1 cellular context compared by ENCODE assay signal in the genomic region with DNA sequence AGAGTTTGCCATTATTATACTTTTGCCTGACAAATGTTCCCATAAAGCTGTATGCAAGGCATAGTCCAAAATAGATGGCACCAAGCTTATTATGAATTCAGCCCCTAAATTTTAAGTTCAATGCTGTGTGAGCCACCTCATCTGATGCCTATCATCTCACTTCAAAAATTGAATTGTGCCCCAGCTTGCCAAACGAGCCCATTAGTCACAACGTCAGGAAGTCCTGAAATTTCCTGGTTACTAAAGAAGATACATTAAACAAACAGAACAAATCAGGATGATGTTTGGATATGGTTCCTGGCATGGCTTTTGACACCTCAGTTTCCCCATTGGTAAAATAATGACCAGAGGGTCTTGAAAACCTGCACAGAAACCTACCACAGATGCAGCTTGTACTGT.
TF ChIP-seq lines count a peak whose summit lies in the region.

No MANE protein-coding gene starts in this region.

TF ChIP-seq in GM23338, 12 proteins besides CTCF, POLR2A, EP300 and RAD21 (continued from another document):
- TF ChIP-seq, protein P1, sequence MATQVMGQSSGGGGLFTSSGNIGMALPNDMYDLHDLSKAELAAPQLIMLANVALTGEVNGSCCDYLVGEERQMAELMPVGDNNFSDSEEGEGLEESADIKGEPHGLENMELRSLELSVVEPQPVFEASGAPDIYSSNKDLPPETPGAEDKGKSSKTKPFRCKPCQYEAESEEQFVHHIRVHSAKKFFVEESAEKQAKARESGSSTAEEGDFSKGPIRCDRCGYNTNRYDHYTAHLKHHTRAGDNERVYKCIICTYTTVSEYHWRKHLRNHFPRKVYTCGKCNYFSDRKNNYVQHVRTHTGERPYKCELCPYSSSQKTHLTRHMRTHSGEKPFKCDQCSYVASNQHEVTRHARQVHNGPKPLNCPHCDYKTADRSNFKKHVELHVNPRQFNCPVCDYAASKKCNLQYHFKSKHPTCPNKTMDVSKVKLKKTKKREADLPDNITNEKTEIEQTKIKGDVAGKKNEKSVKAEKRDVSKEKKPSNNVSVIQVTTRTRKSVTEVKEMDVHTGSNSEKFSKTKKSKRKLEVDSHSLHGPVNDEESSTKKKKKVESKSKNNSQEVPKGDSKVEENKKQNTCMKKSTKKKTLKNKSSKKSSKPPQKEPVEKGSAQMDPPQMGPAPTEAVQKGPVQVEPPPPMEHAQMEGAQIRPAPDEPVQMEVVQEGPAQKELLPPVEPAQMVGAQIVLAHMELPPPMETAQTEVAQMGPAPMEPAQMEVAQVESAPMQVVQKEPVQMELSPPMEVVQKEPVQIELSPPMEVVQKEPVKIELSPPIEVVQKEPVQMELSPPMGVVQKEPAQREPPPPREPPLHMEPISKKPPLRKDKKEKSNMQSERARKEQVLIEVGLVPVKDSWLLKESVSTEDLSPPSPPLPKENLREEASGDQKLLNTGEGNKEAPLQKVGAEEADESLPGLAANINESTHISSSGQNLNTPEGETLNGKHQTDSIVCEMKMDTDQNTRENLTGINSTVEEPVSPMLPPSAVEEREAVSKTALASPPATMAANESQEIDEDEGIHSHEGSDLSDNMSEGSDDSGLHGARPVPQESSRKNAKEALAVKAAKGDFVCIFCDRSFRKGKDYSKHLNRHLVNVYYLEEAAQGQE (IDR thresholded peaks at IDR 0.05; ENCODE audit: unreplicated experiment): no peak
- TF ChIP-seq NANOG (IDR thresholded peaks at IDR 0.05; ENCODE audit: borderline replicate concordance): no peak
- no peak for TF ChIP-seq STAT1 (IDR thresholded peaks at IDR 0.05; ENCODE audit: unreplicated experiment)
- TF ChIP-seq, protein P2, sequence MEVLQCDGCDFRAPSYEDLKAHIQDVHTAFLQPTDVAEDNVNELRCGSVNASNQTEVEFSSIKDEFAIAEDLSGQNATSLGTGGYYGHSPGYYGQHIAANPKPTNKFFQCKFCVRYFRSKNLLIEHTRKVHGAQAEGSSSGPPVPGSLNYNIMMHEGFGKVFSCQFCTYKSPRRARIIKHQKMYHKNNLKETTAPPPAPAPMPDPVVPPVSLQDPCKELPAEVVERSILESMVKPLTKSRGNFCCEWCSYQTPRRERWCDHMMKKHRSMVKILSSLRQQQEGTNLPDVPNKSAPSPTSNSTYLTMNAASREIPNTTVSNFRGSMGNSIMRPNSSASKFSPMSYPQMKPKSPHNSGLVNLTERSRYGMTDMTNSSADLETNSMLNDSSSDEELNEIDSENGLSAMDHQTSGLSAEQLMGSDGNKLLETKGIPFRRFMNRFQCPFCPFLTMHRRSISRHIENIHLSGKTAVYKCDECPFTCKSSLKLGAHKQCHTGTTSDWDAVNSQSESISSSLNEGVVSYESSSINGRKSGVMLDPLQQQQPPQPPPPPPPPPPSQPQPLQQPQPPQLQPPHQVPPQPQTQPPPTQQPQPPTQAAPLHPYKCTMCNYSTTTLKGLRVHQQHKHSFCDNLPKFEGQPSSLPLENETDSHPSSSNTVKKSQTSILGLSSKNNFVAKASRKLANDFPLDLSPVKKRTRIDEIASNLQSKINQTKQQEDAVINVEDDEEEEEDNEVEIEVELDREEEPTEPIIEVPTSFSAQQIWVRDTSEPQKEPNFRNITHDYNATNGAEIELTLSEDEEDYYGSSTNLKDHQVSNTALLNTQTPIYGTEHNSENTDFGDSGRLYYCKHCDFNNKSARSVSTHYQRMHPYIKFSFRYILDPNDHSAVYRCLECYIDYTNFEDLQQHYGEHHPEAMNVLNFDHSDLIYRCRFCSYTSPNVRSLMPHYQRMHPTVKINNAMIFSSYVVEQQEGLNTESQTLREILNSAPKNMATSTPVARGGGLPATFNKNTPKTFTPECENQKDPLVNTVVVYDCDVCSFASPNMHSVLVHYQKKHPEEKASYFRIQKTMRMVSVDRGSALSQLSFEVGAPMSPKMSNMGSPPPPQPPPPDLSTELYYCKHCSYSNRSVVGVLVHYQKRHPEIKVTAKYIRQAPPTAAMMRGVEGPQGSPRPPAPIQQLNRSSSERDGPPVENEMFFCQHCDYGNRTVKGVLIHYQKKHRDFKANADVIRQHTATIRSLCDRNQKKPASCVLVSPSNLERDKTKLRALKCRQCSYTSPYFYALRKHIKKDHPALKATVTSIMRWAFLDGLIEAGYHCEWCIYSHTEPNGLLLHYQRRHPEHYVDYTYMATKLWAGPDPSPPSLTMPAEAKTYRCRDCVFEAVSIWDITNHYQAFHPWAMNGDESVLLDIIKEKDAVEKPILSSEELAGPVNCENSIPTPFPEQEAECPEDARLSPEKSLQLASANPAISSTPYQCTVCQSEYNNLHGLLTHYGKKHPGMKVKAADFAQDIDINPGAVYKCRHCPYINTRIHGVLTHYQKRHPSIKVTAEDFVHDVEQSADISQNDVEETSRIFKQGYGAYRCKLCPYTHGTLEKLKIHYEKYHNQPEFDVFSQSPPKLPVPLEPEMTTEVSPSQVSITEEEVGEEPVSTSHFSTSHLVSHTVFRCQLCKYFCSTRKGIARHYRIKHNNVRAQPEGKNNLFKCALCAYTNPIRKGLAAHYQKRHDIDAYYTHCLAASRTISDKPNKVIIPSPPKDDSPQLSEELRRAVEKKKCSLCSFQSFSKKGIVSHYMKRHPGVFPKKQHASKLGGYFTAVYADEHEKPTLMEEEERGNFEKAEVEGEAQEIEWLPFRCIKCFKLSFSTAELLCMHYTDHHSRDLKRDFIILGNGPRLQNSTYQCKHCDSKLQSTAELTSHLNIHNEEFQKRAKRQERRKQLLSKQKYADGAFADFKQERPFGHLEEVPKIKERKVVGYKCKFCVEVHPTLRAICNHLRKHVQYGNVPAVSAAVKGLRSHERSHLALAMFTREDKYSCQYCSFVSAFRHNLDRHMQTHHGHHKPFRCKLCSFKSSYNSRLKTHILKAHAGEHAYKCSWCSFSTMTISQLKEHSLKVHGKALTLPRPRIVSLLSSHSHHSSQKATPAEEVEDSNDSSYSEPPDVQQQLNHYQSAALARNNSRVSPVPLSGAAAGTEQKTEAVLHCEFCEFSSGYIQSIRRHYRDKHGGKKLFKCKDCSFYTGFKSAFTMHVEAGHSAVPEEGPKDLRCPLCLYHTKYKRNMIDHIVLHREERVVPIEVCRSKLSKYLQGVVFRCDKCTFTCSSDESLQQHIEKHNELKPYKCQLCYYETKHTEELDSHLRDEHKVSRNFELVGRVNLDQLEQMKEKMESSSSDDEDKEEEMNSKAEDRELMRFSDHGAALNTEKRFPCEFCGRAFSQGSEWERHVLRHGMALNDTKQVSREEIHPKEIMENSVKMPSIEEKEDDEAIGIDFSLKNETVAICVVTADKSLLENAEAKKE (CRISPR knock-in tag; IDR thresholded peaks at IDR 0.05): no peak
- no peak for TF ChIP-seq EZH2 (IDR thresholded peaks at IDR 0.05; ENCODE audit: low read depth, unreplicated experiment)
- no peak for TF ChIP-seq ZNF114 (CRISPR knock-in tag; IDR thresholded peaks at IDR 0.05)
